21 cellular contexts compared by ENCODE assay signal in genomic region chr22:39627865-39628562, GRCh38. TPM values are rescaled to one million over a fixed set of nuclear protein-coding genes. Genes with fewer than 3 reads are reported as not detected.
"Had no signal": no experiment of that assay in that cellular context is flagged by ENCODE, and none has a peak within 500 bp of the region (broad histone marks: within the 10 kb centered on the region; RNA-seq: fewer than 3 reads in every experiment).

No MANE protein-coding gene starts in this region.

- H3K27me3 ChIP-seq: SJCRH30 had no signal

- H3K36me3 ChIP-seq: breast epithelium, SJCRH30 had no signal

- H3K9me3 ChIP-seq: breast epithelium, SJCRH30 had no signal

- ATAC-seq: activated CD8-positive, alpha-beta memory T cell treated with anti-CD3 and anti-CD28 coated beads, Interleukin-2, amount 10 ng/mL, durations not matched to agents 7 days and 5 days; Panc1 had no signal

- DNase-seq: activated B cell treated with CpG ODN at 0.5 μM for 24 hours; activated CD4-positive, alpha-beta T cell treated with anti-CD3 and anti-CD28 coated beads for 1 hour; activated CD4-positive, alpha-beta T cell treated with anti-CD3 and anti-CD28 coated beads, Interleukin-2, amount 10 ng/mL, durations not matched to agents 24 days and 14 days; activated CD4-positive, alpha-beta T cell treated with anti-CD3 and anti-CD28 coated beads, Interleukin-2, amount 50 U/mL, for 48 hours; activated CD8-positive, alpha-beta memory T cell treated with anti-CD3 and anti-CD28 coated beads, Interleukin-2, amount 10 ng/mL, durations not matched to agents 7 days and 5 days; activated effector memory CD4-positive, alpha-beta T cell treated with Interleukin-2 at 50 U/mL for 16 hours; activated naive CD4-positive, alpha-beta T cell; activated T-cell treated with anti-CD3 and anti-CD28 coated beads, Interleukin-2, amount 50 U/mL, for 24 hours; aorta; Kasumi-1; NCI-H1105 treated with DMSO at 0.1 percent for 48 hours; NCI-H146; NCI-H187 treated with DMSO at 0.1 percent for 48 hours; NCI-H2081 treated with DMSO at 0.1 percent for 48 hours; NCI-H446; NCI-H524; Right ventricle myocardium superior; RPMI8226; SJCRH30 had no signal

- H3K4me1 ChIP-seq: breast epithelium, SJCRH30 had no signal

- H3K27ac ChIP-seq: breast epithelium, SJCRH30 had no signal

- H3K4me3 ChIP-seq: breast epithelium, SJCRH30 had no signal

RNA-seq across cellular contexts. Expression of gene CACNA1I, which starts 57.5 kb away (rescaled TPM):
- total RNA-seq: activated B cell treated with CpG ODN at 0.5 μM for 24 hours had no signal
- polyA plus RNA-seq: aorta had no signal
